ENCODE assay signal across 30 cellular contexts in the genomic region with DNA sequence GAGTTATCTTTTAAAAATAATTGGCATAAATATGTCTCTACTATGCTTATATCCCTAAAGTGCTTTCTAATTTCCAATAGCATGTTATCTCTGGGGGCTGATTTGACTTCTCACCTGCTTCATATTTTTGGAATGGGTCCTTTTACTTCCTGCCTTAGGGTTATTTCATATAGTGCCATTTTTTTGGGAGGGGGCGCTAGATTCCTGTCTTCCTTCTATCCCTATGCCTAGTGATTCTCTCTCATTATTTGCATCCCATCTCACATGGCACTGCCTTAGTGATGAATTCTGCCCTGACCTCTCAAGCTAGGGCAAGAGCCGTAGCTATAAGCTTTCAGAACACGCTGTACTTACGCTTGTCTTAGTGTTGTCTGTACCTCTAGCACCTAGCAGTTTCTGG.
"Had no signal": no experiment of that assay in that cellular context is flagged by ENCODE, and none has a peak within 500 bp of the region (broad histone marks: within the 10 kb centered on the region; RNA-seq: fewer than 3 reads in every experiment).

No MANE protein-coding gene starts in this region.

- H3K4me2 ChIP-seq: hepatocyte had no signal

- H3K79me2 ChIP-seq: hepatocyte had no signal

- H3K9me3 ChIP-seq: esophagus muscularis mucosa, ovary, psoas muscle, right atrium auricular region, thyroid gland, upper lobe of right lung had no signal

- H3K4me1 Mint-ChIP-seq: activated naive CD8-positive, alpha-beta T cell treated with anti-CD3 and anti-CD28 coated beads for 36 hours; activated T-helper 17 cell treated with anti-CD3 and anti-CD28 coated beads, Interleukin-2, amount 50 U/mL, for 72 hours; natural killer cell had no signal

- ATAC-seq: activated T-helper 17 cell treated with anti-CD3 and anti-CD28 coated beads, Interleukin-2, amount 50 U/mL, for 72 hours; left ventricle myocardium superior; natural killer cell; psoas muscle; stimulated activated naive CD8-positive, alpha-beta T cell treated with anti-CD3 and anti-CD28 coated beads, Interleukin-15, Interleukin-2, amounts not matched to agents 100 U/mL and 50 U/mL, for 24 hours; upper lobe of right lung had no signal

- H3K36me3 ChIP-seq: esophagus muscularis mucosa, ovary, right atrium auricular region, spleen, thyroid gland, upper lobe of right lung, WERI-Rb-1 had no signal

- FAIRE-seq: astrocyte, endothelial cell of umbilical vein, frontal cortex, islet of Langerhans had no signal

- H3K4me1 ChIP-seq: psoas muscle, right atrium auricular region, spleen, thyroid gland, upper lobe of right lung had no signal

- H3K27ac Mint-ChIP-seq: activated naive CD8-positive, alpha-beta T cell treated with anti-CD3 and anti-CD28 coated beads for 36 hours; activated T-cell treated with anti-CD3 and anti-CD28 coated beads, Interleukin-2, amount 50 U/mL, for 24 hours; activated T-helper 17 cell treated with anti-CD3 and anti-CD28 coated beads, Interleukin-2, amount 50 U/mL, for 72 hours; natural killer cell had no signal

- H3K27me3 Mint-ChIP-seq: activated naive CD8-positive, alpha-beta T cell treated with anti-CD3 and anti-CD28 coated beads for 36 hours; activated T-cell treated with anti-CD3 and anti-CD28 coated beads, Interleukin-2, amount 50 U/mL, for 24 hours; activated T-helper 17 cell treated with anti-CD3 and anti-CD28 coated beads, Interleukin-2, amount 50 U/mL, for 72 hours had no signal

- H3K36me3 Mint-ChIP-seq: activated naive CD8-positive, alpha-beta T cell treated with anti-CD3 and anti-CD28 coated beads for 36 hours had no signal

- H3K27me3 ChIP-seq: esophagus muscularis mucosa, hepatocyte, ovary, right atrium auricular region, spleen, thyroid gland, upper lobe of right lung had no signal

- H2AFZ ChIP-seq: hepatocyte had no signal

- DNase-seq: activated CD4-positive, alpha-beta T cell treated with anti-CD3 and anti-CD28 coated beads for 1 hour; activated CD4-positive, alpha-beta T cell treated with anti-CD3 and anti-CD28 coated beads, Interleukin-2, amount 50 U/mL, for 1 hour; activated CD8-positive, alpha-beta memory T cell treated with anti-CD3 and anti-CD28 coated beads for 24 hours; activated CD8-positive, alpha-beta memory T cell treated with anti-CD3 and anti-CD28 coated beads, Interleukin-2, amount 50 U/mL, for 4 hours; activated naive CD8-positive, alpha-beta T cell treated with anti-CD3 and anti-CD28 coated beads for 36 hours; activated T-cell treated with anti-CD3 and anti-CD28 coated beads, Interleukin-2, amount 50 U/mL, for 24 hours; central memory CD4-positive, alpha-beta T cell; effector memory CD4-positive, alpha-beta T cell; glutamatergic neuron; left ventricle myocardium superior; mammary epithelial cell; midbrain; natural killer cell; ovary; psoas muscle; spleen; stimulated activated CD4-positive, alpha-beta T cell treated with anti-CD3 and anti-CD28 coated beads, Interleukin-4, amount 100 ng/mL, for 24 hours; stimulated activated naive CD8-positive, alpha-beta T cell treated with anti-CD3 and anti-CD28 coated beads, Interleukin-15, Interleukin-2, amounts not matched to agents 100 U/mL and 50 U/mL, for 24 hours; substantia nigra; thyroid gland; upper lobe of right lung; WERI-Rb-1 had no signal

- H3K4me3 Mint-ChIP-seq: activated naive CD8-positive, alpha-beta T cell treated with anti-CD3 and anti-CD28 coated beads for 36 hours; activated T-cell treated with anti-CD3 and anti-CD28 coated beads, Interleukin-2, amount 50 U/mL, for 24 hours; activated T-helper 17 cell treated with anti-CD3 and anti-CD28 coated beads, Interleukin-2, amount 50 U/mL, for 72 hours; natural killer cell had no signal

- H3K27ac ChIP-seq: esophagus muscularis mucosa, hepatocyte, ovary, psoas muscle, right atrium auricular region, spleen, thyroid gland, upper lobe of right lung, WERI-Rb-1 had no signal

- H3K4me3 ChIP-seq: esophagus muscularis mucosa, hepatocyte, ovary, psoas muscle, right atrium auricular region, spleen, thyroid gland, upper lobe of right lung had no signal
